In the genomic region with DNA sequence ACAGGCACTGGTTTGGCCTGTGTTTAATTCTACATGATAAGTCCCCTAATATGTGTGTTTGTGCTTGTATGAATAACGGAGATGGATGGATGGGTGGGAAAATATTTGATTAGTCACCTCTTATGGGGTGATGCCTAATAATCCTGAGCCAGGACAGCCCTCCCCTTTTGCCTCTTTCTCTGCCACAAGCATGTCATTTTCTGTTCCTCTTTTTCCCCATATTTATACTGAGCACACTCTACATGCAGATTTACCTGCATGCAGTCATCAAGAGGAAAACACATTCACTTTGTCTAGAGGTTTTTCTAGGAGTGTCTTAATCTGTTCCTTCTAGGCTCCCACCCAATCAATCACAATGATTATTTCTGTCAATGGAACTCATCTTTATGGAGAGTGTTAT, we compare ENCODE assay signal across 32 cellular contexts.
DNase-seq lines count a peak whose midpoint lies in the region; ATAC-seq, FAIRE-seq and TF ChIP-seq lines count a peak whose summit lies in the region.
"Had no signal": no experiment of that assay in that cellular context is flagged by ENCODE, and none has a peak within 500 bp of the region (broad histone marks: within the 10 kb centered on the region; RNA-seq: fewer than 3 reads in every experiment).

No MANE protein-coding gene starts in this region.

- peak; percentile 59 for ATAC-seq in GM18517 (IDR thresholded peaks at IDR 0.05; ENCODE audit: unreplicated experiment)
- peak; percentile 53 for ATAC-seq in GM21717 (IDR thresholded peaks at IDR 0.05; ENCODE audit: unreplicated experiment)
- ATAC-seq in HG03442 (IDR thresholded peaks at IDR 0.05; ENCODE audit: unreplicated experiment) = peak; percentile 46
- peak; percentile 52 for ATAC-seq in GM12878
- no peak for ATAC-seq in activated CD8-positive, alpha-beta T cell treated with anti-CD3 and anti-CD28 coated beads, Interleukin-2, amount 10 ng/mL, durations not matched to agents 7 days and 5 days
- ATAC-seq in GM18861 (IDR thresholded peaks at IDR 0.05; ENCODE audit: unreplicated experiment) = no peak
- ATAC-seq: activated CD8-positive, alpha-beta T cell treated with anti-CD3 and anti-CD28 coated beads for 36 hours had no signal

- intact Hi-C loops in GM12878 (cut with micrococcal nuclease; ENCODE audit: unreplicated experiment) (no loop called here), lower leg skin (cut with DNase I; ENCODE audit: low total_unique reads) (no loop called here)

- FAIRE-seq in GM12878 (lab: Jason Lieb, UNC) = no peak
- FAIRE-seq: GM12892, TTC549 had no signal

- no peak overlapping the region for H3K27ac Mint-ChIP-seq in activated CD8-positive, alpha-beta T cell treated with anti-CD3 and anti-CD28 coated beads, Interleukin-2, amount 10 ng/mL, durations not matched to agents 7 days and 5 days
- H3K27ac Mint-ChIP-seq in activated naive CD8-positive, alpha-beta T cell treated with anti-CD3 and anti-CD28 coated beads for 36 hours = no peak overlapping the region
- H3K27ac Mint-ChIP-seq: activated CD8-positive, alpha-beta T cell treated with anti-CD3 and anti-CD28 coated beads for 36 hours; nephron had no signal

- in situ Hi-C loops in GM12878 (cut with MboI) = no loop called here

- H3K4me1 ChIP-seq in GM12878 (ENCODE audit: control insufficient read depth, insufficient read depth, low read length) = no peaks in the 10 kb centered on the region
- H3K4me1 ChIP-seq: BLaER1 had no signal

- no peaks in the 10 kb centered on the region for H3K9me3 Mint-ChIP-seq in activated CD8-positive, alpha-beta T cell treated with anti-CD3 and anti-CD28 coated beads, Interleukin-2, amount 10 ng/mL, durations not matched to agents 7 days and 5 days (ENCODE audit: insufficient read depth)
- H3K9me3 Mint-ChIP-seq in activated naive CD8-positive, alpha-beta T cell treated with anti-CD3 and anti-CD28 coated beads for 36 hours = no peaks in the 10 kb centered on the region
- H3K9me3 Mint-ChIP-seq: activated CD8-positive, alpha-beta T cell treated with anti-CD3 and anti-CD28 coated beads for 36 hours; central memory CD8-positive, alpha-beta T cell; nephron had no signal

- H3K4me3 Mint-ChIP-seq in activated CD8-positive, alpha-beta T cell treated with anti-CD3 and anti-CD28 coated beads, Interleukin-2, amount 10 ng/mL, durations not matched to agents 7 days and 5 days = no peak overlapping the region
- H3K4me3 Mint-ChIP-seq in activated naive CD8-positive, alpha-beta T cell treated with anti-CD3 and anti-CD28 coated beads for 36 hours = no peak overlapping the region
- H3K4me3 Mint-ChIP-seq: activated CD8-positive, alpha-beta T cell treated with anti-CD3 and anti-CD28 coated beads for 36 hours; central memory CD8-positive, alpha-beta T cell; nephron had no signal

- POLR2A ChIA-PET in GM12878 (lab: Charles Lee) = interaction anchor here (0.8 kb wide), 1 partner anchor 1960 kb away, joined by 3 read pairs; no protein-coding TSS in a partner anchor
- POLR2A ChIA-PET in activated CD8-positive, alpha-beta T cell treated with anti-CD3 and anti-CD28 coated beads, Interleukin-2, amount 10 ng/mL, durations not matched to agents 7 days and 5 days (lab: Charles Lee) = no interaction called here

- H3K9ac ChIP-seq in GM12878 (ENCODE audit: control insufficient read depth, insufficient read depth, low read length) = no peak overlapping the region
- H3K9ac ChIP-seq: BLaER1 had no signal

- H3K36me3 ChIP-seq in GM12878 (ENCODE audit: control insufficient read depth in 2 of 2, insufficient read depth in 2 of 2, low read length in 1 of 2) = no peaks in the 10 kb centered on the region
- H3K36me3 ChIP-seq: BLaER1, ovary, thoracic aorta had no signal

- H3K36me3 Mint-ChIP-seq in activated CD8-positive, alpha-beta T cell treated with anti-CD3 and anti-CD28 coated beads, Interleukin-2, amount 10 ng/mL, durations not matched to agents 7 days and 5 days (ENCODE audit: low read depth) = no peaks in the 10 kb centered on the region
- H3K36me3 Mint-ChIP-seq in activated naive CD8-positive, alpha-beta T cell treated with anti-CD3 and anti-CD28 coated beads for 36 hours = no peaks in the 10 kb centered on the region

- no peaks in the 10 kb centered on the region for H3K79me2 ChIP-seq in GM12878 (ENCODE audit: control insufficient read depth, insufficient read depth, low read length)

- BruUV-seq in GM12878 (replicated peaks; lab: Mats Ljungman, UMichigan) = no TSS peak

- CTCF ChIA-PET in GM12878 (lab: Yijun Ruan, JAX) = no interaction called here
- CTCF ChIA-PET in activated CD8-positive, alpha-beta T cell treated with anti-CD3 and anti-CD28 coated beads, Interleukin-2, amount 10 ng/mL, durations not matched to agents 7 days and 5 days (lab: Charles Lee) = no interaction called here

- SMC1A ChIA-PET in GM12878 (lab: Charles Lee; ENCODE audit: uncharacterized antibody, unreplicated experiment) = no interaction called here

- TF ChIP-seq POLR2A in GM12878 (IDR thresholded peaks at IDR 0.05; ENCODE audit: low read depth, low read length) (no peak), lower leg skin (IDR thresholded peaks at IDR 0.05) (no peak)

- H3K9me3 ChIP-seq in GM12878 (replicated peaks; ENCODE audit: control insufficient read depth, insufficient read depth, low read length) = no peaks in the 10 kb centered on the region
- H3K9me3 ChIP-seq: ovary, thoracic aorta had no signal

- no peaks in the 10 kb centered on the region for H4K20me1 ChIP-seq in GM12878 (ENCODE audit: control insufficient read depth, insufficient read depth)
- H4K20me1 ChIP-seq: BLaER1 had no signal

- no peaks in the 10 kb centered on the region for H3K4me1 Mint-ChIP-seq in activated CD8-positive, alpha-beta T cell treated with anti-CD3 and anti-CD28 coated beads, Interleukin-2, amount 10 ng/mL, durations not matched to agents 7 days and 5 days (ENCODE audit: low read depth)
- no peaks in the 10 kb centered on the region for H3K4me1 Mint-ChIP-seq in activated naive CD8-positive, alpha-beta T cell treated with anti-CD3 and anti-CD28 coated beads for 36 hours
- H3K4me1 Mint-ChIP-seq: central memory CD8-positive, alpha-beta T cell; nephron had no signal

- no peak overlapping the region for H2AFZ ChIP-seq in GM12878 (ENCODE audit: control insufficient read depth, low read depth, low read length)

- H3K27ac ChIP-seq in GM12878 (ENCODE audit: control insufficient read depth, insufficient read depth) = no peak overlapping the region
- H3K27ac ChIP-seq: BLaER1, ovary, thoracic aorta had no signal

- WGBS in GM12878 (ENCODE audit: insufficient coverage, insufficient replicate concordance, low lambda C conversion rate, missing lambda C conversion rate) = 0% methylated on average over 1 of the region's 1 CpG
- 69 to 70% methylated on average over 1 of the region's 1 CpG for WGBS in lower leg skin, 2 donors

- peaks cover 2% of the 10 kb centered on the region for H3K27me3 Mint-ChIP-seq in activated CD8-positive, alpha-beta T cell treated with anti-CD3 and anti-CD28 coated beads, Interleukin-2, amount 10 ng/mL, durations not matched to agents 7 days and 5 days (ENCODE audit: low read depth)
- H3K27me3 Mint-ChIP-seq in activated naive CD8-positive, alpha-beta T cell treated with anti-CD3 and anti-CD28 coated beads for 36 hours = no peaks in the 10 kb centered on the region

- RAD21 ChIA-PET in GM12878 (lab: Charles Lee; ENCODE audit: unreplicated experiment) = no interaction called here

- TF ChIP-seq RAD21 in GM12878 (IDR thresholded peaks at IDR 0.05; ENCODE audit: insufficient read depth, low read depth, low read length) = no peak

- no peak overlapping the region for H3K4me2 ChIP-seq in GM12878 (ENCODE audit: control insufficient read depth, insufficient read depth)
- H3K4me2 ChIP-seq: BLaER1 had no signal

- DNase-seq in GM12878 (ENCODE audit: low read depth, low spot score) (no peak), lower leg skin (ENCODE audit: low spot score in 2 of 2) (no peak)
- no peak for DNase-seq in activated CD8-positive, alpha-beta T cell treated with anti-CD3 and anti-CD28 coated beads, Interleukin-2, amount 10 ng/mL, durations not matched to agents 7 days and 5 days
- DNase-seq in activated naive CD8-positive, alpha-beta T cell treated with anti-CD3 and anti-CD28 coated beads for 36 hours = no peak
- DNase-seq: activated CD4-positive, CD25-positive, alpha-beta regulatory T cell treated with anti-CD3 and anti-CD28 coated beads, Interleukin-2, amount 50 U/mL, for 72 hours; activated CD8-positive, alpha-beta T cell treated with anti-CD3 and anti-CD28 coated beads for 36 hours; activated effector memory CD4-positive, alpha-beta T cell treated with Interleukin-2 at 50 U/mL for 16 hours; activated T-cell treated with anti-CD3 and anti-CD28 coated beads for 4 hours; dermis blood vessel endothelial cell; DND-41; HCEC 1CT; islet precursor cell; NCI-H1092; NCI-H2029; NCI-H2227 treated with DMSO at 0.1 percent for 48 hours; NCI-H774; ovary; right cardiac atrium; SHP77 treated with DMSO at 0.1 percent for 48 hours; stimulated activated CD4-positive, alpha-beta T cell treated with anti-CD3 and anti-CD28 coated beads, Interleukin-4, amount 100 ng/mL, for 1 hour; stimulated activated naive CD4-positive, alpha-beta T cell treated with Interleukin-2 at 50 U/mL for 16 hours; T-helper 1 cell had no signal

- no peak for TF ChIP-seq CTCF in GM12878 (IDR thresholded peaks at IDR 0.05 in 2 of 3, conservative IDR thresholded peaks at IDR 0.05 in 1 of 3; ENCODE audit: control insufficient read depth in 2 of 3, extremely low read depth in 1 of 3, insufficient read depth in 1 of 3, low read depth in 3 of 3, low read length in 3 of 3)
- TF ChIP-seq CTCF in lower leg skin (IDR thresholded peaks at IDR 0.05) = no peak

- H3K4me3 ChIP-seq in GM12878 (no peak overlapping the region), lower leg skin (ENCODE audit: low read depth, poor library complexity, severe bottlenecking) (no peak overlapping the region)
- H3K4me3 ChIP-seq: BLaER1, ovary, thoracic aorta had no signal

- H3K27me3 ChIP-seq in GM12878 (replicated peaks in 1 of 2; ENCODE audit: control insufficient read depth in 2 of 2, insufficient read depth in 2 of 2, low read length in 1 of 2) = no peaks in the 10 kb centered on the region; a peak in 1 of 4 replicates
- H3K27me3 ChIP-seq: BLaER1, ovary had no signal

- no peak for TF ChIP-seq EP300 in GM12878 (IDR thresholded peaks at IDR 0.05; ENCODE audit: borderline replicate concordance in 1 of 2, control insufficient read depth in 1 of 2, low read depth in 2 of 2, low read length in 2 of 2)

TF ChIP-seq in GM12878, 131 proteins besides CTCF, POLR2A, EP300 and RAD21:
- peak; percentile 71; the same call in 1 of the 2 replicates for TF ChIP-seq SPI1 (IDR thresholded peaks at IDR 0.05; ENCODE audit: borderline replicate concordance, insufficient read depth, low read depth, low read length)
- TF ChIP-seq SIN3A (IDR thresholded peaks at IDR 0.05; ENCODE audit: low read depth, low read length) = no peak
TF ChIP-seq in GM12878: peak in this region for 1.

Comparison
In these comparisons a context has a peak if more than half of its experiments do, and no peak if none do; other contexts are left out.
1. ATAC-seq: peak in GM18517 (single experiment), GM21717 (single experiment), HG03442 (single experiment) and GM12878 (single experiment); none in activated CD8-positive, alpha-beta T cell treated with anti-CD3 and anti-CD28 coated beads, Interleukin-2, amount 10 ng/mL, durations not matched to agents 7 days and 5 days (single experiment) and GM18861 (single experiment).